17 cellular contexts compared by ENCODE assay signal in genomic region chr4:25815586-25815985, GRCh38.
"Had no signal": no experiment of that assay in that cellular context is flagged by ENCODE, and none has a peak within 500 bp of the region (broad histone marks: within the 10 kb centered on the region; RNA-seq: fewer than 3 reads in every experiment).

No MANE protein-coding gene starts in this region.

- H3K4me3 ChIP-seq: cardiac muscle cell, esophagus muscularis mucosa, heart left ventricle, neural progenitor cell, tibial nerve, uterus had no signal

- H3K4me1 ChIP-seq: parathyroid adenoma, uterus had no signal

- FAIRE-seq: islet of Langerhans, small intestine had no signal

- H3K36me3 ChIP-seq: cardiac muscle cell, neural progenitor cell, tibial nerve, uterus had no signal

- ATAC-seq: activated CD4-positive, CD25-positive, alpha-beta regulatory T cell treated with anti-CD3 and anti-CD28 coated beads, Interleukin-2, amount 50 U/mL, for 24 hours had no signal

- H3K4me2 ChIP-seq: neural progenitor cell had no signal

- H3K27me3 ChIP-seq: cardiac muscle cell, esophagus muscularis mucosa, heart left ventricle, neural progenitor cell, tibial nerve, uterus had no signal

- H3K27ac ChIP-seq: cardiac muscle cell, neural progenitor cell, parathyroid adenoma, uterus had no signal

- H3K79me2 ChIP-seq: parathyroid adenoma had no signal

- H3K9ac ChIP-seq: neural progenitor cell, parathyroid adenoma had no signal

- H2AFZ ChIP-seq: neural progenitor cell, parathyroid adenoma had no signal

- DNase-seq: activated CD4-positive, alpha-beta T cell treated with anti-CD3 and anti-CD28 coated beads, Interleukin-2, amount 50 U/mL, for 1 hour; activated naive CD4-positive, alpha-beta T cell treated with Interleukin-2 at 50 U/mL for 16 hours; anterior cingulate cortex; heart left ventricle; naive B cell; small intestine; stimulated activated CD4-positive, alpha-beta T cell treated with anti-CD3 and anti-CD28 coated beads, Interleukin-4, amount 100 ng/mL, for 24 hours; stimulated activated naive CD4-positive, alpha-beta T cell; SW 1271; uterus had no signal

- H3K9me3 ChIP-seq: esophagus muscularis mucosa, heart left ventricle, tibial nerve, uterus had no signal
